Comparison of ENCODE assay signal across 21 cellular contexts in the genomic region with DNA sequence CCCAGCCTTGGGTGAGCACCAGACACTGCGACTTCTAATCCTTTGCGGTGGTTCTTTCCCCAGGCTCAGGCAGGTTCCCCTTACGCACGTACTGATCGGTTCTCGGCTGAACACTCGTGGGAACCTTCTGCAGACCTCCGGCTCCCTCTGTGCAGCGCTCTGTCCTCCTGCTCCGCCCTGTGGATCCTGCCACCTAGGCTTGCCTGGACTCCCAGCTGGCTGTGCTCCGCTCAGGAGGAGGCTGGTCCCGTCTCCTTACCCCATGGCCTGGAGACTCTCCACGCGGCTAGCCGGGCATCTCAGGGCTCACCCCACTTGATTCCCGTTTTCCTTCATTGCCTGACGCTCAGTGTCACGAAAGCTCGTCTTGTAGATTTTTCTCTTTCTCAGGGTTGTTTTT.
"Had no signal": no experiment of that assay in that cellular context is flagged by ENCODE, and none has a peak within 500 bp of the region (broad histone marks: within the 10 kb centered on the region; RNA-seq: fewer than 3 reads in every experiment).

No MANE protein-coding gene starts in this region.

- H3K36me3 ChIP-seq: esophagus muscularis mucosa, gastroesophageal sphincter, neural progenitor cell, pancreas, prostate gland, right lobe of liver, tibial artery had no signal

- H3K9me3 ChIP-seq: esophagus muscularis mucosa, gastroesophageal sphincter, pancreas, prostate gland, right lobe of liver, tibial artery had no signal

- H3K27ac Mint-ChIP-seq: mesothelial cell of epicardium; natural killer cell treated with Interleukin-12 subunit alpha and Interleukin-12 subunit beta and Interleukin-15 and Interleukin-18, amount 100 ng/mL, for 72 hours; neural progenitor cell; stimulated activated effector memory CD8-positive, alpha-beta T cell treated with anti-CD3 and anti-CD28 coated beads, Interleukin-12 subunit alpha, Interleukin-12 subunit beta, amount 100 ng/mL, for 72 hours; stimulated activated naive CD8-positive, alpha-beta T cell treated with anti-CD3 and anti-CD28 coated beads, Interleukin-15, Interleukin-2, amounts not matched to agents 100 ng/mL and 50 ng/mL, for 24 hours had no signal

- H3K4me1 ChIP-seq: neural progenitor cell, pancreas, prostate gland had no signal

- H3K4me3 ChIP-seq: esophagus muscularis mucosa, gastroesophageal sphincter, neural progenitor cell, pancreas, prostate gland, right lobe of liver, tibial artery had no signal

- H3K27me3 ChIP-seq: esophagus muscularis mucosa, gastroesophageal sphincter, neural progenitor cell, pancreas, right lobe of liver, tibial artery had no signal

- FAIRE-seq: pancreas had no signal

- H3K4me1 Mint-ChIP-seq: stimulated activated effector memory CD8-positive, alpha-beta T cell treated with anti-CD3 and anti-CD28 coated beads, Interleukin-12 subunit alpha, Interleukin-12 subunit beta, amount 100 ng/mL, for 72 hours had no signal

- H3K9ac ChIP-seq: neural progenitor cell had no signal

- H3K4me2 ChIP-seq: neural progenitor cell had no signal

- H3K27me3 Mint-ChIP-seq: stimulated activated naive CD8-positive, alpha-beta T cell treated with anti-CD3 and anti-CD28 coated beads, Interleukin-15, Interleukin-2, amounts not matched to agents 100 ng/mL and 50 ng/mL, for 24 hours had no signal

- H3K36me3 Mint-ChIP-seq: mesothelial cell of epicardium; natural killer cell treated with Interleukin-12 subunit alpha and Interleukin-12 subunit beta and Interleukin-15 and Interleukin-18, amount 100 ng/mL, for 72 hours; neural progenitor cell; stimulated activated effector memory CD8-positive, alpha-beta T cell treated with anti-CD3 and anti-CD28 coated beads, Interleukin-12 subunit alpha, Interleukin-12 subunit beta, amount 100 ng/mL, for 72 hours had no signal

- DNase-seq: effector memory CD4-positive, alpha-beta T cell; glutamatergic neuron; islet precursor cell; mammary epithelial cell; occipital lobe; pancreas; retina; right lobe of liver; stimulated activated CD4-positive, alpha-beta T cell treated with anti-CD3 and anti-CD28 coated beads, Interleukin-4, amount 100 ng/mL, for 1 hour; stimulated activated CD8-positive, alpha-beta memory T cell treated with anti-CD3 and anti-CD28 coated beads, Interleukin-4, amount 100 ng/mL, for 48 hours had no signal

- H3K4me3 Mint-ChIP-seq: mesothelial cell of epicardium; natural killer cell treated with Interleukin-12 subunit alpha and Interleukin-12 subunit beta and Interleukin-15 and Interleukin-18, amount 100 ng/mL, for 72 hours; neural progenitor cell; stimulated activated effector memory CD8-positive, alpha-beta T cell treated with anti-CD3 and anti-CD28 coated beads, Interleukin-12 subunit alpha, Interleukin-12 subunit beta, amount 100 ng/mL, for 72 hours; stimulated activated naive CD8-positive, alpha-beta T cell treated with anti-CD3 and anti-CD28 coated beads, Interleukin-15, Interleukin-2, amounts not matched to agents 100 ng/mL and 50 ng/mL, for 24 hours had no signal

- H3K27ac ChIP-seq: epithelial cell of prostate, esophagus muscularis mucosa, gastroesophageal sphincter, neural progenitor cell, pancreas, prostate gland, right lobe of liver, tibial artery had no signal

- H3K9me3 Mint-ChIP-seq: natural killer cell treated with Interleukin-12 subunit alpha and Interleukin-12 subunit beta and Interleukin-15 and Interleukin-18, amount 100 ng/mL, for 72 hours; neural progenitor cell; stimulated activated effector memory CD8-positive, alpha-beta T cell treated with anti-CD3 and anti-CD28 coated beads, Interleukin-12 subunit alpha, Interleukin-12 subunit beta, amount 100 ng/mL, for 72 hours; stimulated activated naive CD8-positive, alpha-beta T cell treated with anti-CD3 and anti-CD28 coated beads, Interleukin-15, Interleukin-2, amounts not matched to agents 100 ng/mL and 50 ng/mL, for 24 hours had no signal

- ATAC-seq: gastroesophageal sphincter; left lobe of liver; natural killer cell treated with Interleukin-12 subunit alpha and Interleukin-12 subunit beta and Interleukin-15 and Interleukin-18, amount 100 ng/mL, for 72 hours; pancreas; right lobe of liver; stimulated activated effector memory CD8-positive, alpha-beta T cell treated with anti-CD3 and anti-CD28 coated beads, Interleukin-12 subunit alpha, Interleukin-12 subunit beta, amount 100 ng/mL, for 72 hours had no signal
